In the genomic region with DNA sequence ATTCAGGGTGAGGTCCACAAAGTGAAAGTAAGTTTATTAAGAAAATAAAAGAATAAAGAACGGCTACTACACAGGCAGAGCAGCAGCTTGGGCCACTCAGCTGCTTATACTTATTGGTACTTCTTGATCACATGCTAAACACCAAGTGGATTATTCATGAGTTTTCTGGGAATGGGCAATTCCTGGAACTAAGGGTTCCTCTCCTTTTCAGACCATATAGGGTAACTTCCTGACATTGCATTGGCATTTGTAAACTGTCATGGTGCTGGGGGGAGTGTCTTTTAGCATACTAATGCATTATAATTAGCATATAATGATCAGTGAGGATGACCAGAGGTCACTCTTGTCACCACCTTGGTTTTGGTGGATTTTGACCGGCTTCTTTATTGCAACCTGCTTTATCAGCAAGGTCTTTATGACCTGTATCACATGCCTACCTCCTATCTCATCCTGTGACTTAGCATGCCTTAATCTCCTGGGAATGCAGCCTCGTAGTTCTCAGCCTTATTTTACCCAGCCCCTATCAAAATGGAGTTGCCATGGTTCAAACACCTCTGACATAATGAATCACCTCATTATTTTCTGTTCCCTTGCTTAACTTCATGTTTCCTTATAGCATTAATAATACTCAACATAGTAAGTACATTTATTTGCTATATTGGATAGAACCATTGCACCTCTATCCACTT, we compare ENCODE assay signal across 28 cellular contexts.
"Had no signal": no experiment of that assay in that cellular context is flagged by ENCODE, and none has a peak within 500 bp of the region (broad histone marks: within the 10 kb centered on the region; RNA-seq: fewer than 3 reads in every experiment).

No MANE protein-coding gene starts in this region.

- H3K4me1 Mint-ChIP-seq: activated naive CD8-positive, alpha-beta T cell treated with anti-CD3 and anti-CD28 coated beads, Interleukin-2, amount 10 ng/mL, durations not matched to agents 7 days and 5 days; memory B cell had no signal

- H3K27me3 ChIP-seq: breast epithelium, colonic mucosa, dorsolateral prefrontal cortex, gastroesophageal sphincter, pancreas, thyroid gland, upper lobe of right lung had no signal

- H3K36me3 Mint-ChIP-seq: activated naive CD8-positive, alpha-beta T cell treated with anti-CD3 and anti-CD28 coated beads, Interleukin-2, amount 10 ng/mL, durations not matched to agents 7 days and 5 days; memory B cell had no signal

- ATAC-seq: activated CD4-positive, alpha-beta T cell treated with anti-CD3 and anti-CD28 coated beads for 36 hours; activated T-cell treated with anti-CD3 and anti-CD28 coated beads, Interleukin-2, amount 50 U/mL, for 4 hours; effector memory CD8-positive, alpha-beta T cell; gastroesophageal sphincter; left colon; pancreas; right cardiac atrium; upper lobe of right lung had no signal

- H3K36me3 ChIP-seq: breast epithelium, colonic mucosa, esophagus muscularis mucosa, gastroesophageal sphincter, pancreas, thyroid gland, upper lobe of right lung had no signal

- H3K4me1 ChIP-seq: breast epithelium, colonic mucosa, esophagus muscularis mucosa, gastroesophageal sphincter, pancreas, thyroid gland, upper lobe of right lung had no signal

- H3K9me3 Mint-ChIP-seq: activated naive CD8-positive, alpha-beta T cell treated with anti-CD3 and anti-CD28 coated beads, Interleukin-2, amount 10 ng/mL, durations not matched to agents 7 days and 5 days; activated T-cell treated with anti-CD3 and anti-CD28 coated beads, Interleukin-2, amount 50 U/mL, for 4 hours; activated T-helper 2 cell treated with anti-CD3 and anti-CD28 coated beads, Interferon-gamma antibody, Interleukin-2, Interleukin-4, amounts not matched to agents 10 μg/mL and 5 μg/mL and 100 μg/mL, durations not matched to agents 14 hours and 24 hours and 36 hours; nephron; stimulated activated naive CD8-positive, alpha-beta T cell treated with anti-CD3 and anti-CD28 coated beads, Interleukin-15, Interleukin-2, amounts not matched to agents 100 ng/mL and 50 ng/mL, for 24 hours; T-helper 2 cell treated with Interferon-gamma antibody and Interleukin-4, amounts not matched to agents 5 μg/mL and 100 μg/mL, for 36 hours had no signal

- H3K27ac ChIP-seq: breast epithelium, colonic mucosa, dorsolateral prefrontal cortex, esophagus muscularis mucosa, gastroesophageal sphincter, pancreas, thyroid gland, upper lobe of right lung had no signal

- DNase-seq: activated CD4-positive, alpha-beta T cell treated with anti-CD3 and anti-CD28 coated beads for 36 hours; activated CD4-positive, alpha-beta T cell treated with anti-CD3 and anti-CD28 coated beads, Interleukin-2, amount 50 U/mL, for 4 hours; activated CD8-positive, alpha-beta memory T cell treated with anti-CD3 and anti-CD28 coated beads for 24 hours; activated CD8-positive, alpha-beta memory T cell treated with anti-CD3 and anti-CD28 coated beads, Interleukin-2, amount 50 U/mL, for 48 hours; activated naive CD4-positive, alpha-beta T cell treated with anti-CD3 and anti-CD28 coated beads for 36 hours; activated naive CD8-positive, alpha-beta T cell treated with anti-CD3 and anti-CD28 coated beads, Interleukin-2, amount 10 ng/mL, durations not matched to agents 7 days and 5 days; activated T-cell treated with anti-CD3 and anti-CD28 coated beads, Interleukin-2, amount 50 U/mL, for 4 hours; amniotic stem cell; colonic mucosa; dorsolateral prefrontal cortex; effector memory CD8-positive, alpha-beta T cell; head of caudate nucleus; left colon; pancreas; right cardiac atrium; stimulated activated CD4-positive, alpha-beta T cell treated with anti-CD3 and anti-CD28 coated beads, Interleukin-12 subunit alpha, Interleukin-12 subunit beta, amount 100 ng/mL, for 4 hours; stimulated activated CD4-positive, alpha-beta T cell treated with anti-CD3 and anti-CD28 coated beads, Interleukin-1b, Interleukin-23, amount 100 ng/mL, for 48 hours; substantia nigra; thyroid gland; upper lobe of right lung had no signal

- H3K4me3 Mint-ChIP-seq: activated CD4-positive, alpha-beta T cell treated with anti-CD3 and anti-CD28 coated beads for 36 hours; activated naive CD4-positive, alpha-beta T cell treated with anti-CD3 and anti-CD28 coated beads for 36 hours; activated naive CD8-positive, alpha-beta T cell treated with anti-CD3 and anti-CD28 coated beads, Interleukin-2, amount 10 ng/mL, durations not matched to agents 7 days and 5 days; activated T-cell treated with anti-CD3 and anti-CD28 coated beads, Interleukin-2, amount 50 U/mL, for 4 hours; effector memory CD8-positive, alpha-beta T cell; memory B cell; nephron; stimulated activated naive CD8-positive, alpha-beta T cell treated with anti-CD3 and anti-CD28 coated beads, Interleukin-15, Interleukin-2, amounts not matched to agents 100 ng/mL and 50 ng/mL, for 24 hours; T-helper 2 cell treated with Interferon-gamma antibody and Interleukin-4, amounts not matched to agents 5 μg/mL and 100 μg/mL, for 36 hours had no signal

- H3K9me3 ChIP-seq: breast epithelium, colonic mucosa, esophagus muscularis mucosa, gastroesophageal sphincter, pancreas, thyroid gland, upper lobe of right lung had no signal

- H3K4me3 ChIP-seq: breast epithelium, colonic mucosa, dorsolateral prefrontal cortex, esophagus muscularis mucosa, gastroesophageal sphincter, pancreas, thyroid gland, upper lobe of right lung had no signal

- H3K27ac Mint-ChIP-seq: activated CD4-positive, alpha-beta T cell treated with anti-CD3 and anti-CD28 coated beads for 36 hours; activated naive CD4-positive, alpha-beta T cell treated with anti-CD3 and anti-CD28 coated beads for 36 hours; activated naive CD8-positive, alpha-beta T cell treated with anti-CD3 and anti-CD28 coated beads, Interleukin-2, amount 10 ng/mL, durations not matched to agents 7 days and 5 days; activated T-helper 2 cell treated with anti-CD3 and anti-CD28 coated beads, Interferon-gamma antibody, Interleukin-2, Interleukin-4, amounts not matched to agents 10 μg/mL and 5 μg/mL and 100 μg/mL, durations not matched to agents 14 hours and 24 hours and 36 hours; effector memory CD8-positive, alpha-beta T cell; memory B cell; nephron; stimulated activated naive CD8-positive, alpha-beta T cell treated with anti-CD3 and anti-CD28 coated beads, Interleukin-15, Interleukin-2, amounts not matched to agents 100 ng/mL and 50 ng/mL, for 24 hours; T-helper 2 cell treated with Interferon-gamma antibody and Interleukin-4, amounts not matched to agents 5 μg/mL and 100 μg/mL, for 36 hours had no signal

- H3K27me3 Mint-ChIP-seq: activated CD4-positive, alpha-beta T cell treated with anti-CD3 and anti-CD28 coated beads for 36 hours; activated naive CD8-positive, alpha-beta T cell treated with anti-CD3 and anti-CD28 coated beads, Interleukin-2, amount 10 ng/mL, durations not matched to agents 7 days and 5 days; effector memory CD8-positive, alpha-beta T cell; memory B cell; stimulated activated naive CD8-positive, alpha-beta T cell treated with anti-CD3 and anti-CD28 coated beads, Interleukin-15, Interleukin-2, amounts not matched to agents 100 ng/mL and 50 ng/mL, for 24 hours had no signal
